9 cellular contexts compared by ENCODE assay signal in the genomic region with DNA sequence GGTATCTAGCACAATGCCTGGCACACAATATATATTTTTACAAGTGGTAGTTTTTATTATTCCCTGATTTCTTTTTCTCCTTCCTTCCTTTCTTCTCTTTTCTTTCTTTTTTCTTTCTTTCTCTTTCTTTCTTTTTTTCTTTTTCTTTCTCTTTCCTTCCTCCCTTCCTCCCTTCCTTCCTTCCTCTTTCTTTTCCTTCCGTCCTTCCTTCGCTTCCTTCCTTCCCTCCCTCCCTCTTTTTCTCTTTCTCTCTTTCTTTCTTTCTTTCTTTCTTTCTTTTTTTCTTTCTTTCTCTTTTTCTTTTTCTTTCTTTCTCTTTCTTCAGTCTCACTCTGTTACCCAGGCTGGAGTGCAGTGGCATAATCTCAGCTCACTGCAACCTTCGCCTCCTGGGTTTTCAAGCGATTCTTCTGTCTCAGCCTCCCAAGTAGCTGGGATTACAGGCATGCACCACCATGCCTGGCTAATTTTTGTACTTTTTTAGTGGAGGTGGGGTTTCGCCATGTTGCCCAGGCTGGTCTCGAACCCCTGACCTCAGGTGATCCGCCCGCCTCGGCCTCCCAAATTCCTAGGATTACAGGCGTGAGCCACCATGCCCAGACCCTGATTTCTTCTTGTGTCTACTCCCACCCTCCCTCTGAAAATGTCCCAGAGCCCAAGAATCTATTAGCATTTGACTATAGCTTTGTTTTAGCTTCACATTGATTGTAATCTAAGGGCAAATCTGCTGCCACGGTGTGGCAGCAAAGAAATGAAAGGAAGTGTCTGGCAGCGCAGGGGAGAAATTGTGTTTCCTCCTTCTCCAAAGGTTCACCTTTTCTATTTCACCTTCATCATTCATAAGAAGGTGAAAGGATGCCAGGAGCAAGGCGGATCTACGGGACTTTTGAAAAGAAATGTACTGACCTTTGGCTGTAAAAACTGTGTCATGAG. TPM values are rescaled to one million over a fixed set of nuclear protein-coding genes. Genes with fewer than 3 reads are reported as not detected.
A peak's percentile ranks its signal among the peaks of the same experiment; 100 is the strongest.
DNase-seq lines count a peak whose midpoint lies in the region; ATAC-seq, FAIRE-seq and TF ChIP-seq lines count a peak whose summit lies in the region.
"Had no signal": no experiment of that assay in that cellular context is flagged by ENCODE, and none has a peak within 500 bp of the region (broad histone marks: within the 10 kb centered on the region; RNA-seq: fewer than 3 reads in every experiment).

No MANE protein-coding gene starts in this region.

- no peaks in the 10 kb centered on the region for H3K27me3 ChIP-seq in stomach smooth muscle (ENCODE audit: control insufficient read depth in 1 of 2, insufficient read depth in 2 of 2, low read length in 2 of 2)

- peaks cover 13% of the 10 kb centered on the region for H3K4me1 ChIP-seq in stomach smooth muscle (ENCODE audit: control insufficient read depth, insufficient read depth, low read length)

- no peaks in the 10 kb centered on the region for H3K9me3 ChIP-seq in stomach smooth muscle (ENCODE audit: control insufficient read depth in 2 of 2, low read length in 2 of 2)

- DNase-seq in dermis blood vessel endothelial cell = peak; percentile 30
- no peak for DNase-seq in iPS-NIHi7 (ENCODE audit: extremely low spot score)
- no peak for DNase-seq in D721Med (ENCODE audit: insufficient read length, low spot score)
- DNase-seq in stimulated activated naive CD4-positive, alpha-beta T cell treated with Interleukin-2 at 50 U/mL for 16 hours (lab: John Stamatoyannopoulos, UW) = no peak
- DNase-seq: activated naive CD8-positive, alpha-beta T cell treated with anti-CD3 and anti-CD28 coated beads, Interleukin-2, amount 10 ng/mL, durations not matched to agents 7 days and 5 days; T-helper 1 cell had no signal

- H3K27ac ChIP-seq in stomach smooth muscle (ENCODE audit: low read length) = no peak overlapping the region

- H3K36me3 ChIP-seq in stomach smooth muscle (ENCODE audit: control insufficient read depth in 2 of 2, insufficient read depth in 2 of 2, low read length in 2 of 2) = no peaks in the 10 kb centered on the region

- H3K4me3 ChIP-seq in stomach smooth muscle (ENCODE audit: low read length in 2 of 2) = peak overlapping the region; percentile 37 to 64

- no peak for TF ChIP-seq CTCF in D721Med (IDR thresholded peaks at IDR 0.05; ENCODE audit: insufficient read depth, missing control alignments)

- FAIRE-seq in D721Med (lab: Jason Lieb, UNC) = no peak

- H3K9ac ChIP-seq in stomach smooth muscle (ENCODE audit: low read length in 2 of 2) = peak overlapping the region in 1 of 2 donors; percentile 1

- peak; percentile 32 for ATAC-seq in GM21390 (IDR thresholded peaks at IDR 0.05; ENCODE audit: unreplicated experiment)
- ATAC-seq in HG03432 (IDR thresholded peaks at IDR 0.05; ENCODE audit: unreplicated experiment) = peak; percentile 33

RNA-seq across cellular contexts. Expression of gene ABCB10, which starts 19.9 kb away (rescaled TPM):
- 35.7 and 36.8 TPM in 2 replicates for total RNA-seq in dermis blood vessel endothelial cell

RNA-seq across cellular contexts. Expression of gene TAF5L, which starts 47.5 kb away (rescaled TPM):
- total RNA-seq in dermis blood vessel endothelial cell = 28.2 and 33.6 TPM in 2 replicates

RNA-seq across cellular contexts. Expression of gene URB2, which starts 47.6 kb away (rescaled TPM):
- 12.4 and 15.9 TPM in 2 replicates for total RNA-seq in dermis blood vessel endothelial cell
